ENCODE assay signal across 14 cellular contexts in genomic region chr16:50539822-50540710, GRCh38. TPM values are rescaled to one million over a fixed set of nuclear protein-coding genes. Genes with fewer than 3 reads are reported as not detected.
DNase-seq lines count a peak whose midpoint lies in the region; ATAC-seq, FAIRE-seq and TF ChIP-seq lines count a peak whose summit lies in the region.
"Had no signal": no experiment of that assay in that cellular context is flagged by ENCODE, and none has a peak within 500 bp of the region (broad histone marks: within the 10 kb centered on the region; RNA-seq: fewer than 3 reads in every experiment).

No MANE protein-coding gene starts in this region.

- no peaks in the 10 kb centered on the region for H3K27me3 Mint-ChIP-seq in neural crest cell (ENCODE audit: low read depth)

- H3K9me3 Mint-ChIP-seq in neural crest cell: no peaks in the 10 kb centered on the region

- DNase-seq in C1 segment of cervical spinal cord (lab: John Stamatoyannopoulos, UW) (peak in 8 of 14 donors; percentile 26 to 62 (median 34)), G401 (ENCODE audit: low spot score) (peak; percentile 55), caudate nucleus (lab: John Stamatoyannopoulos, UW) (peak in 34 of 61 donors; percentile 9 to 75 (median 30)), neural crest cell (ENCODE audit: low read depth, low spot score) (no peak), NCI-H2227 treated with DMSO at 0.1 percent for 48 hours (lab: John Stamatoyannopoulos, UW) (no peak), HTR-8/SVneo (ENCODE audit: insufficient read length, low spot score) (no peak)
- DNase-seq: activated CD8-positive, alpha-beta T cell treated with anti-CD3 and anti-CD28 coated beads, Interleukin-2, amount 10 ng/mL, durations not matched to agents 7 days and 5 days; Karpas-422; NCI-H2029 treated with DMSO at 0.1 percent for 48 hours; SJCRH30 had no signal

- no peak for TF ChIP-seq CTCF in neural crest cell (conservative IDR thresholded peaks at IDR 0.05)

- ATAC-seq in HG02759 (IDR thresholded peaks at IDR 0.05; ENCODE audit: unreplicated experiment): no peak
- ATAC-seq: activated CD8-positive, alpha-beta T cell treated with anti-CD3 and anti-CD28 coated beads, Interleukin-2, amount 10 ng/mL, durations not matched to agents 7 days and 5 days; GM12878 had no signal

- H3K36me3 Mint-ChIP-seq in neural crest cell (ENCODE audit: low read depth): no peaks in the 10 kb centered on the region

- peak overlapping the region; percentile 47 for H3K4me3 Mint-ChIP-seq in neural crest cell
- H3K4me3 Mint-ChIP-seq: activated CD8-positive, alpha-beta T cell treated with anti-CD3 and anti-CD28 coated beads, Interleukin-2, amount 10 ng/mL, durations not matched to agents 7 days and 5 days; memory B cell had no signal

- no peak overlapping the region for H3K27ac ChIP-seq in caudate nucleus (ENCODE audit: low read depth, low read length)
- H3K27ac ChIP-seq: SJCRH30, thoracic aorta had no signal

- in situ Hi-C loops in G401 (cut with HindIII; ENCODE audit: low sequenced_read_pairs): no loop called here

- peak overlapping the region; percentile 31 for H3K27ac Mint-ChIP-seq in neural crest cell (ENCODE audit: unreplicated experiment)
- H3K27ac Mint-ChIP-seq: activated CD8-positive, alpha-beta T cell treated with anti-CD3 and anti-CD28 coated beads, Interleukin-2, amount 10 ng/mL, durations not matched to agents 7 days and 5 days; memory B cell had no signal

- peaks cover 52% of the 10 kb centered on the region for H3K4me1 Mint-ChIP-seq in neural crest cell
- H3K4me1 Mint-ChIP-seq: memory B cell had no signal

- no peak for FAIRE-seq in HTR-8/SVneo (lab: Jason Lieb, UNC)
- FAIRE-seq: GM12878 had no signal

RNA-seq across cellular contexts. Expression of gene NKD1, which starts 8.1 kb away (rescaled TPM):
- not detected in 2 replicates for total RNA-seq in G401 (2014; rRNA removed; shearing (Covaris generic))
- 49.8 and 54.7 TPM in 2 replicates for total RNA-seq in neural crest cell

Comparison
In these comparisons a context has a peak if more than half of its experiments do, and no peak if none do; other contexts are left out.
1. DNase-seq: peak in C1 segment of cervical spinal cord (8 of 14), G401 (single experiment) and caudate nucleus (34 of 61); none in neural crest cell (single experiment), NCI-H2227 treated with DMSO at 0.1 percent for 48 hours (single experiment) and HTR-8/SVneo (single experiment).
2. RNA of gene NKD1, which starts 8.1 kb away (total RNA-seq): 49.8 to 54.7 TPM in neural crest cell; not detected in G401; every median in the first group is over 10 times any median in the second.